In genomic region chr17:82216301-82217119, GRCh38 we compare ENCODE assay signal across 8 cellular contexts. TPM values are rescaled to one million over a fixed set of nuclear protein-coding genes. Genes with fewer than 3 reads are reported as not detected.
DNase-seq lines count a peak whose midpoint lies in the region; ATAC-seq and TF ChIP-seq lines count a peak whose summit lies in the region.

No MANE protein-coding gene starts in this region.

- peak; percentile 49 for DNase-seq in NK-92 treated with Interleukin-12 subunit alpha and Interleukin-12 subunit beta, amount 100 ng/mL, for 24 hours (lab: John Stamatoyannopoulos, UW)
- no peak for DNase-seq in NK-92 (lab: John Stamatoyannopoulos, UW; ENCODE audit: unreplicated experiment)
- peak; percentile 88 for DNase-seq in KBM-7
- no peak for DNase-seq in activated CD8-positive, alpha-beta T cell treated with anti-CD3 and anti-CD28 coated beads, Interleukin-2, amount 10 ng/mL, durations not matched to agents 7 days and 5 days
- DNase-seq in fibroblast of the aortic adventitia (ENCODE audit: low read depth): peak; percentile 87
- DNase-seq in posterior cingulate gyrus: peak in 6 of 10 donors; percentile 41 to 92 (median 54)
- DNase-seq in G401 (ENCODE audit: low spot score): no peak

- no peaks in the 10 kb centered on the region for H3K9me3 Mint-ChIP-seq in activated CD8-positive, alpha-beta T cell treated with anti-CD3 and anti-CD28 coated beads, Interleukin-2, amount 10 ng/mL, durations not matched to agents 7 days and 5 days (ENCODE audit: insufficient read depth)

- no peak overlapping the region for H3K4me3 Mint-ChIP-seq in activated CD8-positive, alpha-beta T cell treated with anti-CD3 and anti-CD28 coated beads, Interleukin-2, amount 10 ng/mL, durations not matched to agents 7 days and 5 days

- H3K36me3 Mint-ChIP-seq in activated CD8-positive, alpha-beta T cell treated with anti-CD3 and anti-CD28 coated beads, Interleukin-2, amount 10 ng/mL, durations not matched to agents 7 days and 5 days (ENCODE audit: low read depth): no peaks in the 10 kb centered on the region

- peak overlapping the region; percentile 67 for H3K27ac Mint-ChIP-seq in activated CD8-positive, alpha-beta T cell treated with anti-CD3 and anti-CD28 coated beads, Interleukin-2, amount 10 ng/mL, durations not matched to agents 7 days and 5 days

- in situ Hi-C loops in KBM-7 (cut with MboI; ENCODE audit: low pct_unique_long_range_greater_than_20kb, low sequenced_read_pairs): no loop called here
- in situ Hi-C loops in G401 (cut with HindIII; ENCODE audit: low sequenced_read_pairs): no loop called here

- POLR2A ChIA-PET in activated CD8-positive, alpha-beta T cell treated with anti-CD3 and anti-CD28 coated beads, Interleukin-2, amount 10 ng/mL, durations not matched to agents 7 days and 5 days (lab: Charles Lee): interaction anchor here (0.8 kb wide), 2 partner anchors 11 to 15 kb away, joined by 3 to 5 read pairs; no protein-coding TSS in a partner anchor

- H3K27me3 Mint-ChIP-seq in activated CD8-positive, alpha-beta T cell treated with anti-CD3 and anti-CD28 coated beads, Interleukin-2, amount 10 ng/mL, durations not matched to agents 7 days and 5 days (ENCODE audit: low read depth): peaks cover 2% of the 10 kb centered on the region

- H3K4me1 Mint-ChIP-seq in activated CD8-positive, alpha-beta T cell treated with anti-CD3 and anti-CD28 coated beads, Interleukin-2, amount 10 ng/mL, durations not matched to agents 7 days and 5 days (ENCODE audit: low read depth): peaks cover 41% of the 10 kb centered on the region

- no peak overlapping the region for H3K4me3 ChIP-seq in fibroblast of the aortic adventitia (ENCODE audit: low read depth, low read length)

- intact Hi-C loops in posterior cingulate gyrus (cut with DNase I): no loop called here

- CTCF ChIA-PET in activated CD8-positive, alpha-beta T cell treated with anti-CD3 and anti-CD28 coated beads, Interleukin-2, amount 10 ng/mL, durations not matched to agents 7 days and 5 days (lab: Charles Lee): interaction anchor here (0.5 to 2.0 kb wide), 3 partner anchors 10 to 105 kb away, joined by 3 to 6 read pairs (median 5); no protein-coding TSS in a partner anchor

- no peak for TF ChIP-seq CTCF in fibroblast of the aortic adventitia (IDR thresholded peaks at IDR 0.05; ENCODE audit: insufficient read depth, low read length)

- ATAC-seq in activated CD8-positive, alpha-beta T cell treated with anti-CD3 and anti-CD28 coated beads, Interleukin-2, amount 10 ng/mL, durations not matched to agents 7 days and 5 days: peak; percentile 20
- ATAC-seq in HG03159 (IDR thresholded peaks at IDR 0.05; ENCODE audit: unreplicated experiment): no peak

RNA-seq across cellular contexts. Expression of gene CCDC57, which starts 3.9 kb away (rescaled TPM):
- 10 to 100 TPM; 78.3 to 84.7 TPM for total RNA-seq in activated CD8-positive, alpha-beta T cell treated with anti-CD3 and anti-CD28 coated beads, Interleukin-2, amount 10 ng/mL, durations not matched to agents 7 days and 5 days
- 15.2 and 37.4 TPM in 2 replicates for total RNA-seq in fibroblast of the aortic adventitia (ENCODE audit: low replicate concordance)
- 16.6 and 22.1 TPM in 2 replicates for total RNA-seq in G401 (2014; rRNA removed; shearing (Covaris generic))

RNA-seq across cellular contexts. Expression of gene SLC16A3, which starts 12.3 kb away (rescaled TPM):
- total RNA-seq in activated CD8-positive, alpha-beta T cell treated with anti-CD3 and anti-CD28 coated beads, Interleukin-2, amount 10 ng/mL, durations not matched to agents 7 days and 5 days: 100 to 1,000 TPM; 257 to 264 TPM
- total RNA-seq in fibroblast of the aortic adventitia (ENCODE audit: low replicate concordance): 13.0 and 44.6 TPM in 2 replicates
- total RNA-seq in G401 (2014; rRNA removed; shearing (Covaris generic)): 280 and 292 TPM in 2 replicates

RNA-seq across cellular contexts. Expression of gene CSNK1D, which starts 57.0 kb away (rescaled TPM):
- total RNA-seq in activated CD8-positive, alpha-beta T cell treated with anti-CD3 and anti-CD28 coated beads, Interleukin-2, amount 10 ng/mL, durations not matched to agents 7 days and 5 days: 100 to 1,000 TPM in 1 of 2 experiments, 10 to 100 TPM in 1; 99.5 to 111 TPM
- 28.9 and 52.7 TPM in 2 replicates for total RNA-seq in fibroblast of the aortic adventitia (ENCODE audit: low replicate concordance)
- total RNA-seq in G401 (2014; rRNA removed; shearing (Covaris generic)): 83.1 and 87.7 TPM in 2 replicates

Comparison
In these comparisons a context has a peak if more than half of its experiments do, and no peak if none do; other contexts are left out.
1. DNase-seq: peak in NK-92 treated with Interleukin-12 subunit alpha and Interleukin-12 subunit beta, amount 100 ng/mL, for 24 hours (single experiment), KBM-7 (single experiment), fibroblast of the aortic adventitia (single experiment) and posterior cingulate gyrus (6 of 10); none in NK-92 (single experiment), activated CD8-positive, alpha-beta T cell treated with anti-CD3 and anti-CD28 coated beads, Interleukin-2, amount 10 ng/mL, durations not matched to agents 7 days and 5 days (single experiment) and G401 (single experiment).